Comparison of ENCODE assay signal across 16 cellular contexts in genomic region chr17:76566988-76567431, GRCh38. TPM values are rescaled to one million over a fixed set of nuclear protein-coding genes. Genes with fewer than 3 reads are reported as not detected.
DNase-seq lines count a peak whose midpoint lies in the region; ATAC-seq, FAIRE-seq and TF ChIP-seq lines count a peak whose summit lies in the region.
"Had no signal": no experiment of that assay in that cellular context is flagged by ENCODE, and none has a peak within 500 bp of the region (broad histone marks: within the 10 kb centered on the region; RNA-seq: fewer than 3 reads in every experiment).

No MANE protein-coding gene starts in this region.

- H3K27ac ChIP-seq in PC-3 (ENCODE audit: low read length) (peak overlapping the region; percentile 2; the same call in 1 of the 2 replicates), kidney (ENCODE audit: low read depth in 2 of 2, low read length in 2 of 2) (peak overlapping the region; percentile 69 to 79), substantia nigra (ENCODE audit: low read depth, low read length, poor library complexity, severe bottlenecking) (no peak overlapping the region)
- H3K27ac ChIP-seq: ovary, uterus had no signal

- H4K20me1 ChIP-seq in PC-3 (ENCODE audit: low read length), result peaks cover 38% of the 10 kb centered on the region

- H3F3A ChIP-seq in PC-3 (ENCODE audit: low read length, unreplicated experiment), result peaks cover 28% of the 10 kb centered on the region

- intact Hi-C loops in natural killer cell (cut with micrococcal nuclease) (no loop called here), PC-3 (cut with micrococcal nuclease) (loop anchor here (10.0 kb wide), 1 partner anchor 148 kb away; the partner anchor contains the start of gene MXRA7), kidney (cut with DNase I) (no loop called here)

- ATAC-seq in natural killer cell treated with Interleukin-12 subunit alpha and Interleukin-12 subunit beta and Interleukin-15 and Interleukin-18, amount 100 ng/mL, for 72 hours, result no peak
- no peak for ATAC-seq in natural killer cell
- no peak for ATAC-seq in PC-3
- no peak for ATAC-seq in HG02678 (IDR thresholded peaks at IDR 0.05; ENCODE audit: unreplicated experiment)

- H2AFZ ChIP-seq in PC-3 (ENCODE audit: low read length), result no peak overlapping the region

- H3K36me3 Mint-ChIP-seq in natural killer cell treated with Interleukin-12 subunit alpha and Interleukin-12 subunit beta and Interleukin-15 and Interleukin-18, amount 100 ng/mL, for 72 hours, result peaks cover 19% of the 10 kb centered on the region
- no peaks in the 10 kb centered on the region for H3K36me3 Mint-ChIP-seq in natural killer cell

- peak overlapping the region; percentile 4 to 52 for H3K27ac Mint-ChIP-seq in natural killer cell treated with Interleukin-12 subunit alpha and Interleukin-12 subunit beta and Interleukin-15 and Interleukin-18, amount 100 ng/mL, for 72 hours
- H3K27ac Mint-ChIP-seq in natural killer cell, result peak overlapping the region in 1 of 2 donors; percentile 51

- peaks cover 39% of the 10 kb centered on the region in 2 donors for H3K4me1 Mint-ChIP-seq in natural killer cell treated with Interleukin-12 subunit alpha and Interleukin-12 subunit beta and Interleukin-15 and Interleukin-18, amount 100 ng/mL, for 72 hours (ENCODE audit: low read depth in 2 of 2)
- peaks cover 18% of the 10 kb centered on the region in 2 donors for H3K4me1 Mint-ChIP-seq in natural killer cell

- H3K27me3 ChIP-seq in PC-3 (ENCODE audit: low read length), result no peaks in the 10 kb centered on the region
- H3K27me3 ChIP-seq: ovary, uterus had no signal

- H3K36me3 ChIP-seq in PC-3 (ENCODE audit: low read depth, low read length) (peaks cover 32% of the 10 kb centered on the region), kidney (ENCODE audit: control insufficient read depth in 1 of 2, insufficient read depth in 2 of 2, low read length in 2 of 2) (peaks cover 11 to 20% of the 10 kb centered on the region in 2 donors)
- H3K36me3 ChIP-seq: ovary, uterus had no signal

- H3K27me3 Mint-ChIP-seq in natural killer cell treated with Interleukin-12 subunit alpha and Interleukin-12 subunit beta and Interleukin-15 and Interleukin-18, amount 100 ng/mL, for 72 hours, result no peaks in the 10 kb centered on the region
- H3K27me3 Mint-ChIP-seq in natural killer cell (ENCODE audit: low read depth in 2 of 2), result peaks cover 0 to 5% of the 10 kb centered on the region in 2 donors

- H3K9me3 ChIP-seq in PC-3 (ENCODE audit: low read length) (no peaks in the 10 kb centered on the region), kidney (ENCODE audit: control insufficient read depth in 1 of 2, low read length in 2 of 2) (no peaks in the 10 kb centered on the region)
- H3K9me3 ChIP-seq: ovary, uterus had no signal

- no TSS peak for BruUV-seq in PC-3 (replicated peaks; lab: Mats Ljungman, UMichigan)

- H3K9me2 ChIP-seq in PC-3 (replicated peaks; ENCODE audit: low read length), result no peaks in the 10 kb centered on the region

- H3K4me1 ChIP-seq in PC-3 (ENCODE audit: insufficient read depth, low read length), result peaks cover 33% of the 10 kb centered on the region
- H3K4me1 ChIP-seq in kidney (ENCODE audit: control insufficient read depth in 1 of 2, insufficient read depth in 1 of 2, low read depth in 1 of 2, low read length in 2 of 2), result peaks cover 22 to 29% of the 10 kb centered on the region in 2 donors

- TF ChIP-seq CTCF in natural killer cell (IDR thresholded peaks at IDR 0.05) (no peak), PC-3 (conservative IDR thresholded peaks at IDR 0.05; ENCODE audit: low read depth, low read length) (no peak), kidney (IDR thresholded peaks at IDR 0.05; ENCODE audit: borderline replicate concordance, extremely low read depth, insufficient read depth) (no peak)

- H3K4me3 ChIP-seq in PC-3 (ENCODE audit: low read length), result no peak overlapping the region
- H3K4me3 ChIP-seq in kidney (ENCODE audit: low read length in 2 of 2), result no peak overlapping the region
- H3K4me3 ChIP-seq: ovary, uterus had no signal

- H3K9ac ChIP-seq in PC-3 (ENCODE audit: low read length) (no peak overlapping the region), kidney (ENCODE audit: low read length in 2 of 2) (no peak overlapping the region)

- POLR2A ChIA-PET in PC-3 (lab: Charles Lee; ENCODE audit: unreplicated experiment), result interaction anchor here (0.5 to 0.7 kb wide), 3 partner anchors 41 to 1297 kb away, joined by 7 to 20 read pairs (median 11); no protein-coding TSS in a partner anchor

- no peaks in the 10 kb centered on the region for H3K9me3 Mint-ChIP-seq in natural killer cell treated with Interleukin-12 subunit alpha and Interleukin-12 subunit beta and Interleukin-15 and Interleukin-18, amount 100 ng/mL, for 72 hours
- H3K9me3 Mint-ChIP-seq in natural killer cell, result no peaks in the 10 kb centered on the region

- H3K4me2 ChIP-seq in PC-3 (ENCODE audit: low read length), result no peak overlapping the region

- CTCF ChIA-PET in PC-3 (lab: Charles Lee), result interaction anchor here (0.6 to 1.5 kb wide), 5 partner anchors 12 to 67 kb away, joined by 3 to 5 read pairs (median 3); no protein-coding TSS in a partner anchor

- no peak for FAIRE-seq in kidney (lab: Jason Lieb, UNC)

- DNase-seq in natural killer cell treated with Interleukin-12 subunit alpha and Interleukin-12 subunit beta and Interleukin-15 and Interleukin-18, amount 100 ng/mL, for 72 hours (ENCODE audit: low spot score), result no peak
- DNase-seq in natural killer cell (no peak), PC-3 (no peak), kidney (no peak), substantia nigra (lab: John Stamatoyannopoulos, UW) (no peak), NCI-H2029 treated with DMSO at 0.1 percent for 48 hours (lab: John Stamatoyannopoulos, UW) (no peak)
- DNase-seq in stimulated activated CD8-positive, alpha-beta memory T cell treated with anti-CD3 and anti-CD28 coated beads, Interleukin-4, amount 100 ng/mL, for 48 hours, result no peak
- DNase-seq: GF-D8; NCI-H146; NCI-H510A treated with DMSO at 0.1 percent for 48 hours; ovary; SHP77; stimulated activated CD4-positive, alpha-beta T cell treated with anti-CD3 and anti-CD28 coated beads, Interleukin-12 subunit alpha, Interleukin-12 subunit beta, amount 100 ng/mL, for 4 hours; uterus had no signal

- H3K4me3 Mint-ChIP-seq in natural killer cell treated with Interleukin-12 subunit alpha and Interleukin-12 subunit beta and Interleukin-15 and Interleukin-18, amount 100 ng/mL, for 72 hours, result no peak overlapping the region
- no peak overlapping the region for H3K4me3 Mint-ChIP-seq in natural killer cell

- peaks cover 25% of the 10 kb centered on the region for H3K79me2 ChIP-seq in PC-3 (ENCODE audit: low read length)

RNA-seq across cellular contexts. Expression of gene ST6GALNAC2, which starts 18.6 kb away (rescaled TPM):
- under 1 TPM in 1 of 2 donors, not detected in 1; 0.62 TPM for total RNA-seq in natural killer cell treated with Interleukin-12 subunit alpha and Interleukin-12 subunit beta and Interleukin-15 and Interleukin-18, amount 100 ng/mL, for 72 hours
- total RNA-seq in natural killer cell (under 1 TPM in 1 of 3 donors, not detected in 2; 0.65 TPM), PC-3 (2014; rRNA removed) (1.0 and 6.4 TPM in 2 replicates), kidney (28.6 TPM)
- polyA plus RNA-seq in kidney (ENCODE audit: insufficient read depth, low read depth, low replicate concordance), result 6.5 TPM
- total RNA-seq: lung microvascular endothelial cell had no signal

RNA-seq across cellular contexts. Expression of gene PRCD, which starts 27.2 kb away (rescaled TPM):
- total RNA-seq in natural killer cell treated with Interleukin-12 subunit alpha and Interleukin-12 subunit beta and Interleukin-15 and Interleukin-18, amount 100 ng/mL, for 72 hours, result under 1 TPM in 1 of 2 donors, not detected in 1; 0.78 TPM
- total RNA-seq in natural killer cell (1 to 10 TPM in 1 of 3 donors, under 1 TPM in 2; 0.77 to 1.1 (median 0.82) TPM), PC-3 (2014; rRNA removed) (0.86 and 2.5 TPM in 2 replicates), kidney (2.2 TPM)
- polyA plus RNA-seq in kidney (ENCODE audit: insufficient read depth, low read depth, low replicate concordance), result not detected

RNA-seq across cellular contexts. Expression of gene CYGB, which starts 29.5 kb away (rescaled TPM):
- total RNA-seq in natural killer cell treated with Interleukin-12 subunit alpha and Interleukin-12 subunit beta and Interleukin-15 and Interleukin-18, amount 100 ng/mL, for 72 hours, result 1 to 10 TPM; 1.0 to 2.9 TPM
- under 1 TPM; 0.12 to 0.33 (median 0.16) TPM for total RNA-seq in natural killer cell
- 0.40 and 0.62 TPM in 2 replicates for total RNA-seq in PC-3 (2014; rRNA removed)
- total RNA-seq in kidney, result 12.6 TPM
- polyA plus RNA-seq in kidney (ENCODE audit: insufficient read depth, low read depth, low replicate concordance), result 6.7 TPM
